In the genomic region with DNA sequence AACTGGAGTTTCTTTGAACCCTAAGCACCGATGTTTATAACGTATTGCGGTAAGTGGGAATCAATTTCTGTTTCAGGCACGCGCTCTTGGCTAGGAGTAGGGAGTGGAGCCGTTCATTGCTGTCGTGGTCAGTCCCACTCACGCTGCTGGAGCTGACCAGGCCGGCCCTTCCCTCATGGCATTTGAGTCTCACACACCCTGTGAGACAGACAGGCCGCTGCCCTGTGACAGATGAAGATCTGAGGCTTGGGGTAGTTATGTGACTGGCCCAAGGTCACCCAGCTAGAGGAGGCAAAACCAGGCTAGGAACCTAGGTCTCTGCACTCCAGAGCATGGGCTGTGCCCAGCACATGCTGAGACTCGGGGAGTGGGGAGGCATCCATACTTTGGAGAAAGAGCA, we compare ENCODE assay signal across 9 cellular contexts. TPM values are rescaled to one million over a fixed set of nuclear protein-coding genes. Genes with fewer than 3 reads are reported as not detected.
"Had no signal": no experiment of that assay in that cellular context is flagged by ENCODE, and none has a peak within 500 bp of the region (broad histone marks: within the 10 kb centered on the region; RNA-seq: fewer than 3 reads in every experiment).

No MANE protein-coding gene starts in this region.

- H3K4me3 ChIP-seq: GM23338, HAP-1, K562 had no signal

- H3K36me3 ChIP-seq: HAP-1 had no signal

- H3K4me1 ChIP-seq: HAP-1 had no signal

- H3K9me3 ChIP-seq: HAP-1 had no signal

- ATAC-seq: GM23338, HCT116, K562 had no signal

- DNase-seq: H7, HFFc6, IMR-90 had no signal

- H3K27ac Mint-ChIP-seq: GM23338, HFFc6 had no signal

- H3K9me3 Mint-ChIP-seq: GM23338, HFFc6 had no signal

- H3K4me3 Mint-ChIP-seq: GM23338, HFFc6 had no signal

RNA-seq across cellular contexts. Expression of gene CIDEA, which starts 2.9 kb away (rescaled TPM):
- total RNA-seq: GM23338, H4, H7, HFFc6, HT-29, IMR-90, K562 had no signal
- polyA plus RNA-seq: IMR-90, K562 had no signal

RNA-seq across cellular contexts. Expression of gene TUBB6, which starts 56.7 kb away (rescaled TPM):
- total RNA-seq: HT-29 had no signal
